In genomic region chr18:23994361-23994902, GRCh38 we compare ENCODE assay signal across 9 cellular contexts. TPM values are rescaled to one million over a fixed set of nuclear protein-coding genes. Genes with fewer than 3 reads are reported as not detected.
DNase-seq lines count a peak whose midpoint lies in the region; ATAC-seq, FAIRE-seq and TF ChIP-seq lines count a peak whose summit lies in the region.
"Had no signal": no experiment of that assay in that cellular context is flagged by ENCODE, and none has a peak within 500 bp of the region (broad histone marks: within the 10 kb centered on the region; RNA-seq: fewer than 3 reads in every experiment).

No MANE protein-coding gene starts in this region.

- 26% methylated on average over 8 of the region's 9 CpGs for WGBS in esophagus muscularis mucosa
- WGBS in sigmoid colon, 2 donors: 5 to 49% methylated on average over 9 of the region's 9 CpGs

- H3K27me3 ChIP-seq in SJCRH30 (no peaks in the 10 kb centered on the region), esophagus muscularis mucosa (no peaks in the 10 kb centered on the region), sigmoid colon (no peaks in the 10 kb centered on the region)

- ATAC-seq in GM21526 (IDR thresholded peaks at IDR 0.05; ENCODE audit: low FRiP score, unreplicated experiment): no peak

- peak overlapping the region; percentile 26 for H3K4me3 ChIP-seq in SJCRH30
- H3K4me3 ChIP-seq in esophagus muscularis mucosa: peak overlapping the region in 1 of 4 donors; percentile 29
- no peak overlapping the region for H3K4me3 ChIP-seq in sigmoid colon
- H3K4me3 ChIP-seq: psoas muscle had no signal

- no peak for TF ChIP-seq EP300 in esophagus muscularis mucosa (IDR thresholded peaks at IDR 0.05)
- TF ChIP-seq EP300 in sigmoid colon (IDR thresholded peaks at IDR 0.05): no peak

- H3K27ac ChIP-seq in SJCRH30 (peak overlapping the region; percentile 32; the same call in 1 of the 2 replicates), esophagus muscularis mucosa (replicated peaks in 1 of 4) (peak overlapping the region; percentile 61 to 76 (median 65)), sigmoid colon (peak overlapping the region; percentile 33 to 64 (median 56))
- H3K27ac ChIP-seq: psoas muscle had no signal

- no peak for TF ChIP-seq CTCF in esophagus muscularis mucosa (IDR thresholded peaks at IDR 0.05)
- TF ChIP-seq CTCF in sigmoid colon (IDR thresholded peaks at IDR 0.05): no peak

- H3K9me3 ChIP-seq in SJCRH30 (replicated peaks) (no peaks in the 10 kb centered on the region), esophagus muscularis mucosa (no peaks in the 10 kb centered on the region), sigmoid colon (no peaks in the 10 kb centered on the region)
- H3K9me3 ChIP-seq: psoas muscle had no signal

- H3K4me1 ChIP-seq in SJCRH30 (peaks cover 13% of the 10 kb centered on the region; the same call in 1 of the 2 replicates), esophagus muscularis mucosa (peaks cover 9 to 45% (median 31%) of the 10 kb centered on the region in 4 donors), sigmoid colon (peaks cover 0 to 20% (median 16%) of the 10 kb centered on the region in 4 donors)
- H3K4me1 ChIP-seq: psoas muscle had no signal

- intact Hi-C loops in esophagus muscularis mucosa (cut with DNase I) (no loop called here), sigmoid colon (cut with DNase I) (no loop called here)

- FAIRE-seq in HTR-8/SVneo (lab: Jason Lieb, UNC) (no peak), GM19239 (lab: Jason Lieb, UNC) (no peak)

- H3K36me3 ChIP-seq in SJCRH30: no peaks in the 10 kb centered on the region
- no peaks in the 10 kb centered on the region for H3K36me3 ChIP-seq in esophagus muscularis mucosa
- H3K36me3 ChIP-seq in sigmoid colon: no peaks in the 10 kb centered on the region

- DNase-seq in EH (ENCODE audit: low read depth): peak; percentile 99
- peak; percentile 33 for DNase-seq in HTR-8/SVneo (ENCODE audit: insufficient read length, low spot score)
- peak; percentile 76 to 81 for DNase-seq in SJCRH30
- no peak for DNase-seq in esophagus muscularis mucosa (ENCODE audit: extremely low spot score)
- DNase-seq in sigmoid colon: peak; percentile 80
- DNase-seq in KG1 (lab: John Stamatoyannopoulos, UW): no peak
- no peak for DNase-seq in GM19239 (ENCODE audit: insufficient read length, low spot score)
- DNase-seq: psoas muscle had no signal

- TF ChIP-seq POLR2A in esophagus muscularis mucosa (IDR thresholded peaks at IDR 0.05; ENCODE audit: low read depth): no peak
- no peak for TF ChIP-seq POLR2A in sigmoid colon (IDR thresholded peaks at IDR 0.05)

RNA-seq across cellular contexts. Expression of gene TTC39C, which starts 20.1 kb away (rescaled TPM):
- 12.6 and 13.7 TPM in 2 replicates for total RNA-seq in SJCRH30 (2014; rRNA removed; shearing (Covaris generic))
- total RNA-seq in esophagus muscularis mucosa (10 to 100 TPM; 32.3 to 45.4 (median 34.8) TPM), sigmoid colon (10 to 100 TPM; 27.0 to 36.9 (median 30.0) TPM)
- 10 to 100 TPM in 1 of 3 donors, 1 to 10 TPM in 2; 2.3 to 10.3 (median 6.6) TPM for polyA plus RNA-seq in sigmoid colon

Comparison
In these comparisons a context has a peak if more than half of its experiments do, and no peak if none do; other contexts are left out.
1. DNase-seq: peak in EH (single experiment), HTR-8/SVneo (single experiment), SJCRH30 (2 of 2) and sigmoid colon (single experiment); none in esophagus muscularis mucosa (single experiment), KG1 (single experiment) and GM19239 (single experiment).
2. Peak in every context shown above with its lines, with median percentiles within 50 percentile points of each other: H3K27ac ChIP-seq.